In the genomic region with DNA sequence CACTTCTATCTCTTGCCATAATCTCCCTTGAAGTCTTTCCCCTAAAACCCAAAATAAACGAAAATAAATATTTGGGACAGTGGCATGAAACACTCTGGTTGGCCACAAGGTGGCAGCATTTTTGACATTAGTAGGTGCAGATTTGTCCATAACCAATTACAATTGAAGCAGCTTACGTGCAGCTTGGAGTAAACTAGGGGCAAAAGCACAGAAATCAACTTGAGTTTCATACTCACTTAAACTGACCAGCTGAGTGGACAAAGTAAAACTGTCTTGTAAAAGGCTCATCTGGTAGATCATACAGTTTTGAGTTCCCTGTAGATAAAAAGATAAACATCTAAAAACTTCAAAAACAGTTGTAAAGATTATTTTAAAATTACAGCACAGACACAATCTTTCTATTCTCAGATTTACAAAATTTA, we compare ENCODE assay signal across 7 cellular contexts. TPM values are rescaled to one million over a fixed set of nuclear protein-coding genes. Genes with fewer than 3 reads are reported as not detected.
DNase-seq lines count a peak whose midpoint lies in the region; FAIRE-seq and TF ChIP-seq lines count a peak whose summit lies in the region.

No MANE protein-coding gene starts in this region.

- H3K36me3 ChIP-seq in GM06990 (ENCODE audit: control insufficient read depth, insufficient read depth, low read length), result peaks cover 13% of the 10 kb centered on the region
- H3K36me3 ChIP-seq in Loucy (ENCODE audit: insufficient read depth, low read length), result peaks cover 97% of the 10 kb centered on the region; the same call in 1 of the 2 replicates
- H3K36me3 ChIP-seq in SJCRH30, result peaks cover 49% of the 10 kb centered on the region
- H3K36me3 ChIP-seq in astrocyte (ENCODE audit: insufficient read depth, low read length), result peaks cover 38% of the 10 kb centered on the region

- H4K20me1 ChIP-seq in Loucy (ENCODE audit: insufficient read depth, low read length, poor library complexity, severe bottlenecking) (peaks cover 4% of the 10 kb centered on the region), astrocyte (ENCODE audit: insufficient read depth, low read length) (no peaks in the 10 kb centered on the region)

- FAIRE-seq in astrocyte (lab: Jason Lieb, UNC), result peak; percentile 9

- no peaks in the 10 kb centered on the region for H3K79me2 ChIP-seq in Loucy (ENCODE audit: insufficient read depth, low read length)
- H3K79me2 ChIP-seq in astrocyte (ENCODE audit: insufficient read depth, low read length), result no peaks in the 10 kb centered on the region

- H3K9me3 ChIP-seq in Loucy (ENCODE audit: insufficient read depth, low read depth, low read length), result no peaks in the 10 kb centered on the region
- no peaks in the 10 kb centered on the region for H3K9me3 ChIP-seq in SJCRH30 (replicated peaks)
- H3K9me3 ChIP-seq in astrocyte (ENCODE audit: insufficient read depth, low read depth, low read length), result no peaks in the 10 kb centered on the region

- DNase-seq in GM06990 (ENCODE audit: extremely low read depth, insufficient read length), result no peak
- peak; percentile 40 to 81 for DNase-seq in SJCRH30
- peak; percentile 44 for DNase-seq in astrocyte (ENCODE audit: low read depth)
- peak; percentile 16 for DNase-seq in iPS DF 4.7 (ENCODE audit: extremely low read depth, low spot score)
- peak in 3 of 4 experiments; percentile 24 to 40 (median 25) for DNase-seq in stimulated activated CD4-positive, alpha-beta T cell treated with anti-CD3 and anti-CD28 coated beads, Interleukin-1b, Interleukin-23, amount 100 ng/mL, for 24 hours (ENCODE audit: low read depth in 4 of 4, low spot score in 1 of 4)
- no peak for DNase-seq in NCI-H1048 (lab: John Stamatoyannopoulos, UW)

- H2AFZ ChIP-seq in Loucy (ENCODE audit: low read length), result no peak overlapping the region
- no peak overlapping the region for H2AFZ ChIP-seq in astrocyte (ENCODE audit: low read depth, low read length)

- H3K4me1 Mint-ChIP-seq in astrocyte (ENCODE audit: low read depth, unreplicated experiment), result no peaks in the 10 kb centered on the region

- no peaks in the 10 kb centered on the region for H3K9me2 ChIP-seq in Loucy (replicated peaks; ENCODE audit: low read depth, low read length)

- H3F3A ChIP-seq in Loucy (ENCODE audit: low read depth), result peaks cover 3% of the 10 kb centered on the region; the same call in 1 of the 2 replicates

- H3K4me1 ChIP-seq in Loucy (ENCODE audit: insufficient read depth, low read length, poor library complexity, severe bottlenecking), result no peaks in the 10 kb centered on the region
- H3K4me1 ChIP-seq in SJCRH30, result no peaks in the 10 kb centered on the region
- no peaks in the 10 kb centered on the region for H3K4me1 ChIP-seq in astrocyte (ENCODE audit: insufficient read depth, low read length)

- H3K9me3 Mint-ChIP-seq in astrocyte (ENCODE audit: unreplicated experiment), result no peaks in the 10 kb centered on the region

- H3K36me3 Mint-ChIP-seq in astrocyte (ENCODE audit: low read depth, unreplicated experiment), result peaks cover 10% of the 10 kb centered on the region

- H3K4me3 Mint-ChIP-seq in astrocyte (ENCODE audit: unreplicated experiment), result no peak overlapping the region

- H3K4me2 ChIP-seq in Loucy (ENCODE audit: low read depth, low read length, poor library complexity, severe bottlenecking), result no peak overlapping the region
- no peak overlapping the region for H3K4me2 ChIP-seq in astrocyte (ENCODE audit: low read length)

- no peak overlapping the region for H3K4me3 ChIP-seq in GM06990 (replicated peaks; ENCODE audit: low read depth, low read length)
- H3K4me3 ChIP-seq in Loucy (ENCODE audit: low read length, poor library complexity, severe bottlenecking), result no peak overlapping the region
- no peak overlapping the region for H3K4me3 ChIP-seq in SJCRH30
- H3K4me3 ChIP-seq in astrocyte (ENCODE audit: insufficient read depth, low read depth, low read length), result no peak overlapping the region

- no peak overlapping the region for H3K27ac Mint-ChIP-seq in astrocyte (ENCODE audit: unreplicated experiment)

- H3K9ac ChIP-seq in Loucy (ENCODE audit: low read depth, low read length, poor library complexity, severe bottlenecking) (no peak overlapping the region), astrocyte (ENCODE audit: low read length) (no peak overlapping the region)

- peak; percentile 60 for TF ChIP-seq CTCF in GM06990 (IDR thresholded peaks at IDR 0.05; ENCODE audit: insufficient read depth, low read length, poor library complexity, severe bottlenecking)
- peak; percentile 79 for TF ChIP-seq CTCF in Loucy (conservative IDR thresholded peaks at IDR 0.05; ENCODE audit: low read length)
- TF ChIP-seq CTCF in astrocyte (IDR thresholded peaks at IDR 0.05; ENCODE audit: insufficient read depth, low read depth, low read length), result peak; percentile 95

- H3K27me3 ChIP-seq in GM06990 (replicated peaks; ENCODE audit: control insufficient read depth, insufficient read depth, low read length), result no peaks in the 10 kb centered on the region
- no peaks in the 10 kb centered on the region for H3K27me3 ChIP-seq in Loucy (ENCODE audit: insufficient read depth, low read length, poor library complexity, severe bottlenecking)
- H3K27me3 ChIP-seq in SJCRH30, result no peaks in the 10 kb centered on the region; the same call in 1 of the 2 replicates
- no peaks in the 10 kb centered on the region for H3K27me3 ChIP-seq in astrocyte (ENCODE audit: insufficient read depth, low read length)

- no peaks in the 10 kb centered on the region for H3K27me3 Mint-ChIP-seq in astrocyte (ENCODE audit: low read depth, unreplicated experiment)

- H3K27ac ChIP-seq in SJCRH30 (no peak overlapping the region), astrocyte (ENCODE audit: low read depth, low read length) (no peak overlapping the region)

RNA-seq across cellular contexts. Expression of a gene that starts 18.8 kb away (rescaled TPM):
- 242 and 247 TPM in 2 replicates for total RNA-seq in SJCRH30 (2014; rRNA removed; shearing (Covaris generic))
- total RNA-seq in astrocyte, result 120 and 127 TPM in 2 replicates

Comparison
In these comparisons a context has a peak if more than half of its experiments do, and no peak if none do; other contexts are left out.
1. DNase-seq: peak in SJCRH30 (2 of 2), astrocyte (single experiment), iPS DF 4.7 (single experiment) and stimulated activated CD4-positive, alpha-beta T cell treated with anti-CD3 and anti-CD28 coated beads, Interleukin-1b, Interleukin-23, amount 100 ng/mL, for 24 hours (3 of 4); none in GM06990 (single experiment) and NCI-H1048 (single experiment).
2. Peak in every context shown above with its lines, with median percentiles within 50 percentile points of each other: CTCF ChIP-seq.